In genomic region chr1:211825990-211826389, GRCh38 we compare ENCODE assay signal across 19 cellular contexts. TPM values are rescaled to one million over a fixed set of nuclear protein-coding genes. Genes with fewer than 3 reads are reported as not detected.
DNase-seq lines count a peak whose midpoint lies in the region; ATAC-seq and TF ChIP-seq lines count a peak whose summit lies in the region.
"Had no signal": no experiment of that assay in that cellular context is flagged by ENCODE, and none has a peak within 500 bp of the region (broad histone marks: within the 10 kb centered on the region; RNA-seq: fewer than 3 reads in every experiment).

No MANE protein-coding gene starts in this region.

- no peaks in the 10 kb centered on the region for H3K9me3 ChIP-seq in mammary epithelial cell (replicated peaks; ENCODE audit: insufficient read depth, low read length)
- H3K9me3 ChIP-seq in adipocyte (ENCODE audit: control insufficient read depth, low read length): no peaks in the 10 kb centered on the region
- H3K9me3 ChIP-seq: left lung, tibial nerve had no signal

- H3K4me2 ChIP-seq in mammary epithelial cell (ENCODE audit: insufficient read depth, low read depth, low read length): no peak overlapping the region

- no peak overlapping the region for H2AFZ ChIP-seq in mammary epithelial cell (ENCODE audit: low read depth, low read length)

- no peak for ATAC-seq in GM19463 (IDR thresholded peaks at IDR 0.05; ENCODE audit: unreplicated experiment)
- ATAC-seq: activated naive CD8-positive, alpha-beta T cell treated with anti-CD3 and anti-CD28 coated beads, Interleukin-2, amount 50 U/mL, for 24 hours; GM12878; HCT116; left lung had no signal

- H3K4me3 Mint-ChIP-seq in MCF 10A (ENCODE audit: unreplicated experiment): no peak overlapping the region
- H3K4me3 Mint-ChIP-seq: activated naive CD8-positive, alpha-beta T cell treated with anti-CD3 and anti-CD28 coated beads, Interleukin-2, amount 50 U/mL, for 24 hours had no signal

- CTCF ChIA-PET in mammary epithelial cell (lab: Charles Lee; ENCODE audit: low non-redundant PET) (interaction anchor here (0.6 kb wide), 1 partner anchor 209 kb away, joined by 5 read pairs; no protein-coding TSS in a partner anchor), MCF 10A (lab: Yijun Ruan, JAX) (interaction anchor here (0.5 to 20.1 kb wide), 13 partner anchors 11 to 652 kb away, joined by 3 to 286 read pairs (median 5); no protein-coding TSS in a partner anchor)

- H3K36me3 ChIP-seq in mammary epithelial cell (ENCODE audit: insufficient read depth, low read length) (peaks cover 3% of the 10 kb centered on the region), adipocyte (ENCODE audit: control insufficient read depth, insufficient read depth, low read length, severe bottlenecking) (peaks cover 7% of the 10 kb centered on the region)
- H3K36me3 ChIP-seq: left lung had no signal

- WGBS in mammary epithelial cell (ENCODE audit: low coverage, missing lambda C conversion rate): 100% methylated on average over 1 of the region's 1 CpG

- H3K4me1 Mint-ChIP-seq in MCF 10A (ENCODE audit: insufficient read depth, unreplicated experiment): peaks cover 30% of the 10 kb centered on the region

- no peaks in the 10 kb centered on the region for H3K27me3 Mint-ChIP-seq in MCF 10A (ENCODE audit: insufficient read depth, unreplicated experiment)
- H3K27me3 Mint-ChIP-seq: activated naive CD8-positive, alpha-beta T cell treated with anti-CD3 and anti-CD28 coated beads, Interleukin-2, amount 50 U/mL, for 24 hours had no signal

- H3K9ac ChIP-seq in mammary epithelial cell (ENCODE audit: insufficient read depth, low read length) (no peak overlapping the region), adipocyte (ENCODE audit: low read length) (no peak overlapping the region)

- in situ Hi-C loops in mammary epithelial cell (cut with MboI; ENCODE audit: low sequenced_read_pairs in 2 of 2): no loop called here

- no peak overlapping the region for H3K27ac ChIP-seq in mammary epithelial cell (ENCODE audit: insufficient read depth, low read depth, low read length)
- H3K27ac ChIP-seq: 22Rv1, left lung, skin epidermis, tibial nerve had no signal

- no TSS peak for BruUV-seq in mammary epithelial cell (replicated peaks; lab: Mats Ljungman, UMichigan)
- BruUV-seq in MCF 10A (replicated peaks; lab: Mats Ljungman, UMichigan): no TSS peak

- peaks cover 13% of the 10 kb centered on the region for H3K4me1 ChIP-seq in mammary epithelial cell (ENCODE audit: insufficient read depth, low read length)
- peaks cover 14% of the 10 kb centered on the region for H3K4me1 ChIP-seq in adipocyte (ENCODE audit: control insufficient read depth, insufficient read depth, low read length)

- H3K4me3 ChIP-seq in mammary epithelial cell (replicated peaks in 1 of 3; ENCODE audit: insufficient read depth in 1 of 3, low read depth in 2 of 3, low read length in 3 of 3) (no peak overlapping the region), adipocyte (ENCODE audit: low read length) (no peak overlapping the region), fibroblast of the aortic adventitia (ENCODE audit: low read depth, low read length) (no peak overlapping the region)
- H3K4me3 ChIP-seq: left lung, skin epidermis, tibial nerve had no signal

- H3K27me3 ChIP-seq in mammary epithelial cell (ENCODE audit: insufficient read depth, low read length): no peaks in the 10 kb centered on the region
- H3K27me3 ChIP-seq in adipocyte (replicated peaks; ENCODE audit: control insufficient read depth, insufficient read depth, low read length): no peaks in the 10 kb centered on the region
- H3K27me3 ChIP-seq: left lung, tibial nerve had no signal

- H3K36me3 Mint-ChIP-seq in MCF 10A (ENCODE audit: insufficient read depth, unreplicated experiment): peaks cover 22% of the 10 kb centered on the region

- no peaks in the 10 kb centered on the region for H3K9me3 Mint-ChIP-seq in MCF 10A (ENCODE audit: unreplicated experiment)
- H3K9me3 Mint-ChIP-seq: activated naive CD8-positive, alpha-beta T cell treated with anti-CD3 and anti-CD28 coated beads, Interleukin-2, amount 50 U/mL, for 24 hours had no signal

- dilution Hi-C loops in mammary epithelial cell (cut with HindIII; ENCODE audit: low sequenced_read_pairs): no loop called here

- DNase-seq in mammary epithelial cell (peak; percentile 17), MCF 10A (ENCODE audit: unreplicated experiment) (no peak), adipocyte (ENCODE audit: low read depth) (peak; percentile 68), fibroblast of the aortic adventitia (ENCODE audit: low read depth) (peak; percentile 62), NCI-H526 treated with DMSO at 0.1 percent for 48 hours (lab: John Stamatoyannopoulos, UW) (no peak), GM19238 (ENCODE audit: insufficient read length, low spot score) (no peak)
- DNase-seq in activated CD8-positive, alpha-beta memory T cell treated with anti-CD3 and anti-CD28 coated beads, Interleukin-2, amount 50 U/mL, for 4 hours: no peak
- DNase-seq: activated CD4-positive, alpha-beta T cell treated with anti-CD3 and anti-CD28 coated beads, Interleukin-2, amount 50 U/mL, for 4 hours; activated naive CD8-positive, alpha-beta T cell treated with anti-CD3 and anti-CD28 coated beads, Interleukin-2, amount 50 U/mL, for 24 hours; erythroblast; left lung; NCI-H1105 treated with DMSO at 0.1 percent for 48 hours; NCI-H2227 treated with DMSO at 0.1 percent for 48 hours had no signal

- intact Hi-C loops in mammary epithelial cell (cut with micrococcal nuclease) (loop anchor here (5.0 kb wide), 1 partner anchor 101 kb away; no protein-coding TSS in a partner anchor), MCF 10A (cut with micrococcal nuclease) (no loop called here)

- TF ChIP-seq CTCF in mammary epithelial cell (conservative IDR thresholded peaks at IDR 0.05 in 1 of 2, IDR thresholded peaks at IDR 0.05 in 1 of 2; ENCODE audit: extremely low read depth in 1 of 2, insufficient read depth in 1 of 2, low read depth in 1 of 2, low read length in 2 of 2) (no peak), MCF 10A (IDR thresholded peaks at IDR 0.05; ENCODE audit: unreplicated experiment) (no peak), fibroblast of the aortic adventitia (IDR thresholded peaks at IDR 0.05; ENCODE audit: insufficient read depth, low read length) (no peak)

- H4K20me1 ChIP-seq in mammary epithelial cell (ENCODE audit: insufficient read depth, low read length): no peaks in the 10 kb centered on the region

- POLR2A ChIA-PET in MCF 10A (lab: Yijun Ruan, JAX): interaction anchor here (0.7 to 8.3 kb wide), 7 partner anchors 10 to 145 kb away, joined by 3 to 77 read pairs (median 4); no protein-coding TSS in a partner anchor

- H3K79me2 ChIP-seq in mammary epithelial cell (ENCODE audit: insufficient read depth, low read length): peaks cover 36% of the 10 kb centered on the region

- H3K27ac Mint-ChIP-seq in MCF 10A (ENCODE audit: low read depth, unreplicated experiment): no peak overlapping the region
- H3K27ac Mint-ChIP-seq: activated naive CD8-positive, alpha-beta T cell treated with anti-CD3 and anti-CD28 coated beads, Interleukin-2, amount 50 U/mL, for 24 hours had no signal

RNA-seq across cellular contexts. Expression of gene LPGAT1, which starts 4.6 kb away (rescaled TPM):
- total RNA-seq in mammary epithelial cell: 10 to 100 TPM; 42.0 to 44.5 TPM
- polyA plus RNA-seq in mammary epithelial cell: 8.3 TPM
- polyA minus RNA-seq in mammary epithelial cell: 27.8 TPM
- total RNA-seq in MCF 10A (2022): 76.2 and 82.4 TPM in 2 replicates
- 13.7 and 36.2 TPM in 2 replicates for total RNA-seq in fibroblast of the aortic adventitia (ENCODE audit: low replicate concordance)

Comparison
In these comparisons a context has a peak if more than half of its experiments do, and no peak if none do; other contexts are left out.
1. DNase-seq: peak in mammary epithelial cell (single experiment), adipocyte (single experiment) and fibroblast of the aortic adventitia (single experiment); none in MCF 10A (single experiment), NCI-H526 treated with DMSO at 0.1 percent for 48 hours (single experiment), GM19238 (single experiment) and activated CD8-positive, alpha-beta memory T cell treated with anti-CD3 and anti-CD28 coated beads, Interleukin-2, amount 50 U/mL, for 4 hours (single experiment).